27 cellular contexts compared by ENCODE assay signal in genomic region chr12:49791156-49791555, GRCh38.
"Had no signal": no experiment of that assay in that cellular context is flagged by ENCODE, and none has a peak within 500 bp of the region (broad histone marks: within the 10 kb centered on the region; RNA-seq: fewer than 3 reads in every experiment).

No MANE protein-coding gene starts in this region.

- H3K4me1 ChIP-seq: body of pancreas, lower lobe of right lung, pancreas, transverse colon, uterus had no signal

- H3K36me3 Mint-ChIP-seq: activated CD8-positive, alpha-beta memory T cell treated with anti-CD3 and anti-CD28 coated beads, Interleukin-2, amount 10 ng/mL, durations not matched to agents 7 days and 5 days had no signal

- H3K9me3 ChIP-seq: body of pancreas, lower lobe of right lung, pancreas, transverse colon, uterus had no signal

- H3K27me3 ChIP-seq: body of pancreas, cardiac muscle cell, heart right ventricle, pancreas, transverse colon, uterus had no signal

- H3K27ac Mint-ChIP-seq: activated CD4-positive, alpha-beta T cell treated with anti-CD3 and anti-CD28 coated beads, Interleukin-2, amount 10 ng/mL, durations not matched to agents 7 days and 5 days; activated CD8-positive, alpha-beta memory T cell treated with anti-CD3 and anti-CD28 coated beads, Interleukin-2, amount 10 ng/mL, durations not matched to agents 7 days and 5 days; activated CD8-positive, alpha-beta T cell treated with anti-CD3 and anti-CD28 coated beads for 36 hours; activated naive CD4-positive, alpha-beta T cell treated with anti-CD3 and anti-CD28 coated beads, Interleukin-2, amount 50 U/mL, for 24 hours; activated T-helper 1 cell treated with anti-CD3 and anti-CD28 coated beads, Interleukin-12 subunit alpha, Interleukin-12 subunit beta, Interleukin-2, Interleukin-4 antibody, amounts not matched to agents 30 ng/mL and 10 ng/mL and 1 ng/mL, durations not matched to agents 14 hours and 24 hours and 36 hours; stimulated activated memory B cell treated with anti-CD40 and anti-IgM and Interleukin-4, amounts not matched to agents 10 μg/mL and 1 μg/mL and 100 μg/mL, for 72 hours; T-helper 2 cell treated with Interferon-gamma antibody and Interleukin-4, amounts not matched to agents 5 μg/mL and 100 μg/mL, for 36 hours had no signal

- ATAC-seq: activated CD8-positive, alpha-beta memory T cell treated with anti-CD3 and anti-CD28 coated beads, Interleukin-2, amount 10 ng/mL, durations not matched to agents 7 days and 5 days; activated CD8-positive, alpha-beta T cell treated with anti-CD3 and anti-CD28 coated beads for 36 hours; body of pancreas; heart right ventricle; left cardiac atrium; naive thymus-derived CD8-positive, alpha-beta T cell; pancreas had no signal

- H3K36me3 ChIP-seq: pancreas, transverse colon, uterus had no signal

- H3K9me3 Mint-ChIP-seq: activated naive CD4-positive, alpha-beta T cell treated with anti-CD3 and anti-CD28 coated beads, Interleukin-2, amount 50 U/mL, for 24 hours; stimulated activated memory B cell treated with anti-CD40 and anti-IgM and Interleukin-4, amounts not matched to agents 10 μg/mL and 1 μg/mL and 100 μg/mL, for 72 hours; T-helper 2 cell treated with Interferon-gamma antibody and Interleukin-4, amounts not matched to agents 5 μg/mL and 100 μg/mL, for 36 hours had no signal

- H3K27ac ChIP-seq: body of pancreas, cardiac muscle cell, lower lobe of right lung, pancreas, transverse colon, uterus, VCaP had no signal

- DNase-seq: activated CD4-positive, alpha-beta T cell treated with anti-CD3 and anti-CD28 coated beads, Interleukin-2, amount 10 ng/mL, durations not matched to agents 7 days and 5 days; activated CD4-positive, CD25-positive, alpha-beta regulatory T cell treated with anti-CD3 and anti-CD28 coated beads, Interleukin-2, amount 50 U/mL, for 72 hours; activated CD8-positive, alpha-beta memory T cell treated with anti-CD3 and anti-CD28 coated beads, Interleukin-2, amount 10 ng/mL, durations not matched to agents 7 days and 5 days; activated CD8-positive, alpha-beta T cell treated with anti-CD3 and anti-CD28 coated beads for 36 hours; activated gamma-delta T cell; activated T-cell treated with anti-CD3 and anti-CD28 coated beads for 4 hours; anterior cingulate cortex; body of pancreas; cortex of kidney; erythroblast; foreskin fibroblast; heart right ventricle; left cardiac atrium; lower lobe of right lung; naive thymus-derived CD8-positive, alpha-beta T cell; right cardiac atrium; stimulated activated CD4-positive, alpha-beta T cell treated with anti-CD3 and anti-CD28 coated beads, Interleukin-2, amount 100 ng/mL, for 24 hours; transverse colon; uterus had no signal

- H3K4me3 Mint-ChIP-seq: activated CD4-positive, alpha-beta T cell treated with anti-CD3 and anti-CD28 coated beads, Interleukin-2, amount 10 ng/mL, durations not matched to agents 7 days and 5 days; activated CD8-positive, alpha-beta memory T cell treated with anti-CD3 and anti-CD28 coated beads, Interleukin-2, amount 10 ng/mL, durations not matched to agents 7 days and 5 days; activated CD8-positive, alpha-beta T cell treated with anti-CD3 and anti-CD28 coated beads for 36 hours; activated naive CD4-positive, alpha-beta T cell treated with anti-CD3 and anti-CD28 coated beads, Interleukin-2, amount 50 U/mL, for 24 hours; activated T-helper 1 cell treated with anti-CD3 and anti-CD28 coated beads, Interleukin-12 subunit alpha, Interleukin-12 subunit beta, Interleukin-2, Interleukin-4 antibody, amounts not matched to agents 30 ng/mL and 10 ng/mL and 1 ng/mL, durations not matched to agents 14 hours and 24 hours and 36 hours; naive thymus-derived CD8-positive, alpha-beta T cell; stimulated activated memory B cell treated with anti-CD40 and anti-IgM and Interleukin-4, amounts not matched to agents 10 μg/mL and 1 μg/mL and 100 μg/mL, for 72 hours; T-helper 2 cell treated with Interferon-gamma antibody and Interleukin-4, amounts not matched to agents 5 μg/mL and 100 μg/mL, for 36 hours had no signal

- H3K4me3 ChIP-seq: body of pancreas, cardiac muscle cell, heart right ventricle, lower lobe of right lung, pancreas, skin epidermis, transverse colon, uterus had no signal

- H3K4me1 Mint-ChIP-seq: activated CD4-positive, alpha-beta T cell treated with anti-CD3 and anti-CD28 coated beads, Interleukin-2, amount 10 ng/mL, durations not matched to agents 7 days and 5 days; activated CD8-positive, alpha-beta memory T cell treated with anti-CD3 and anti-CD28 coated beads, Interleukin-2, amount 10 ng/mL, durations not matched to agents 7 days and 5 days; activated naive CD4-positive, alpha-beta T cell treated with anti-CD3 and anti-CD28 coated beads, Interleukin-2, amount 50 U/mL, for 24 hours; naive thymus-derived CD8-positive, alpha-beta T cell; stimulated activated memory B cell treated with anti-CD40 and anti-IgM and Interleukin-4, amounts not matched to agents 10 μg/mL and 1 μg/mL and 100 μg/mL, for 72 hours had no signal

- H3K27me3 Mint-ChIP-seq: activated CD4-positive, alpha-beta T cell treated with anti-CD3 and anti-CD28 coated beads, Interleukin-2, amount 10 ng/mL, durations not matched to agents 7 days and 5 days; activated CD8-positive, alpha-beta memory T cell treated with anti-CD3 and anti-CD28 coated beads, Interleukin-2, amount 10 ng/mL, durations not matched to agents 7 days and 5 days; activated CD8-positive, alpha-beta T cell treated with anti-CD3 and anti-CD28 coated beads for 36 hours; activated naive CD4-positive, alpha-beta T cell treated with anti-CD3 and anti-CD28 coated beads, Interleukin-2, amount 50 U/mL, for 24 hours; naive thymus-derived CD8-positive, alpha-beta T cell had no signal
